Comparison of ENCODE assay signal across 9 cellular contexts in the genomic region with DNA sequence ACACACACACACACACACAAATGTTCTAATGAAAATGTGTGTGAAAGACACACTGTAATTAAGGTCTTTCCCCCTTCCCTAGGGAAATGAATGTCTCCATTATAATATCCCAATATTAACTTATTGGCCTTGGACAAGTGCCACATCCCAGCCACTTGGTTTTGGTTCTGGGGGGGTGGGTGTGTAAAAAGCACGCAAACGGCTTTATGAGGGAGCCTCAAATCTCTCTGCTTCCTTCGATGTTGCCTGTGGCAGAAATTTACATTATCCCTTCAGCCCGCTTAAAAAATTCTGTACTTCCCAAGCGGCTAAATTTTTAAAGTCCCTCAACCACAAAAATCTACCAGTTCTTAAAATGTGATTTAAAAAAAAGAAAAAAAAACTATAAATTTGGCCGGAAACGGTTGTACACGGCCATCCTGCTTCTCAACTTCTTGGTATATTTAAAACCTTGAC. TPM values are rescaled to one million over a fixed set of nuclear protein-coding genes. Genes with fewer than 3 reads are reported as not detected.
A peak's percentile ranks its signal among the peaks of the same experiment; 100 is the strongest.
DNase-seq lines count a peak whose midpoint lies in the region; ATAC-seq and TF ChIP-seq lines count a peak whose summit lies in the region.
"Had no signal": no experiment of that assay in that cellular context is flagged by ENCODE, and none has a peak within 500 bp of the region (broad histone marks: within the 10 kb centered on the region; RNA-seq: fewer than 3 reads in every experiment).

No MANE protein-coding gene starts in this region.

- H3K23ac ChIP-seq in H9 (ENCODE audit: insufficient read length, low read depth, low read length) = no peak overlapping the region

- H3K9me3 ChIP-seq in H9 (ENCODE audit: control insufficient read depth, low read depth, low read length) = no peaks in the 10 kb centered on the region
- H3K9me3 ChIP-seq in fibroblast of lung (ENCODE audit: control insufficient read depth, insufficient read depth, low read depth, low read length) = no peaks in the 10 kb centered on the region
- H3K9me3 ChIP-seq in skeletal muscle tissue (ENCODE audit: control insufficient read depth in 3 of 3, low read length in 3 of 3) = no peaks in the 10 kb centered on the region

- no peak overlapping the region for H2BK20ac ChIP-seq in H9 (ENCODE audit: low read depth, low read length, poor library complexity, severe bottlenecking)

- peak overlapping the region; percentile 63 to 76 for H3K4me3 Mint-ChIP-seq in H9

- H3K4ac ChIP-seq in H9 (ENCODE audit: low read depth, low read length) = no peak overlapping the region

- H3K56ac ChIP-seq in H9 (ENCODE audit: insufficient read length, low read depth, low read length) = no peak overlapping the region

- no peaks in the 10 kb centered on the region for H3K23me2 ChIP-seq in H9 (ENCODE audit: insufficient read length, low read depth, low read length, poor library complexity, severe bottlenecking)

- H3K27me3 Mint-ChIP-seq in H9 (ENCODE audit: low read depth) = no peaks in the 10 kb centered on the region

- no peak overlapping the region for H3T11ph ChIP-seq in H9 (ENCODE audit: low read length)

- H2BK120ac ChIP-seq in H9 (ENCODE audit: low read depth, low read length, poor library complexity, severe bottlenecking) = no peak overlapping the region

- WGBS in H9 (ENCODE audit: extremely low coverage, insufficient read length, low lambda C conversion rate) = no CpG with 5 or more reads among the region's 8 CpGs

- H3K27me3 ChIP-seq in H9 (ENCODE audit: insufficient read depth, low read length) (no peaks in the 10 kb centered on the region), fibroblast of lung (ENCODE audit: control insufficient read depth, insufficient read depth, low read length) (no peaks in the 10 kb centered on the region), skeletal muscle tissue (ENCODE audit: control insufficient read depth in 3 of 3, insufficient read depth in 3 of 3, low read length in 3 of 3) (no peaks in the 10 kb centered on the region)

- H4K20me1 ChIP-seq in H9 (ENCODE audit: control insufficient read depth, insufficient read depth, insufficient read length) (no peaks in the 10 kb centered on the region), fibroblast of lung (ENCODE audit: control insufficient read depth, extremely low read depth, insufficient read depth, low read length) (no peaks in the 10 kb centered on the region)

- H3K79me2 ChIP-seq in H9 (ENCODE audit: insufficient read depth, low read length) (no peaks in the 10 kb centered on the region), fibroblast of lung (ENCODE audit: control insufficient read depth, insufficient read depth, low read length) (no peaks in the 10 kb centered on the region)

- DNase-seq in H9 (no peak), RWPE1 (ENCODE audit: low spot score) (no peak), fibroblast of lung (ENCODE audit: low read depth in 2 of 2) (no peak), CD1c-positive myeloid dendritic cell (ENCODE audit: extremely low spot score) (no peak)
- DNase-seq in stimulated activated CD4-positive, alpha-beta T cell treated with anti-CD3 and anti-CD28 coated beads, Interleukin-12 subunit alpha, Interleukin-12 subunit beta, amount 100 ng/mL, for 4 hours = no peak
- no peak for DNase-seq in activated CD4-positive, alpha-beta T cell treated with anti-CD3 and anti-CD28 coated beads, Interleukin-2, amount 50 U/mL, for 1 hour

- H2BK15ac ChIP-seq in H9 (ENCODE audit: low read depth, low read length) = no peak overlapping the region

- H4K8ac ChIP-seq in H9 (replicated peaks; ENCODE audit: insufficient read length, low read depth, low read length) = no peak overlapping the region

- H3K4me1 ChIP-seq in H9 (ENCODE audit: insufficient read depth, low read length) = peaks cover 5% of the 10 kb centered on the region; the same call in 1 of the 2 replicates
- peaks cover 6% of the 10 kb centered on the region for H3K4me1 ChIP-seq in fibroblast of lung (ENCODE audit: control insufficient read depth, extremely low read depth, insufficient read depth, low read length)
- H3K4me1 ChIP-seq in skeletal muscle tissue (ENCODE audit: control insufficient read depth in 3 of 3, insufficient read depth in 3 of 3, low read length in 3 of 3) = peaks cover 10 to 20% (median 12%) of the 10 kb centered on the region in 3 donors

- peak overlapping the region in 2 of 3 experiments; percentile 72 to 73; a peak in 4 of 7 replicates for H3K27ac Mint-ChIP-seq in H9

- H3K36me3 ChIP-seq in fibroblast of lung (ENCODE audit: control insufficient read depth, insufficient read depth, low read length) = no peaks in the 10 kb centered on the region
- no peaks in the 10 kb centered on the region for H3K36me3 ChIP-seq in skeletal muscle tissue (ENCODE audit: control insufficient read depth in 3 of 3, insufficient read depth in 3 of 3, low read length in 3 of 3)

- H2BK12ac ChIP-seq in H9 (ENCODE audit: insufficient read length, low read depth, low read length) = no peak overlapping the region

- ATAC-seq in GM19455 (IDR thresholded peaks at IDR 0.05; ENCODE audit: unreplicated experiment) = no peak

- peaks cover 0 to 9% (median 4%) of the 10 kb centered on the region in 3 experiments; a peak in 3 of 7 replicates for H3K36me3 Mint-ChIP-seq in H9 (ENCODE audit: insufficient read depth in 1 of 3, low read depth in 3 of 3)

- no peak overlapping the region for H2AFZ ChIP-seq in H9 (ENCODE audit: low read length)
- H2AFZ ChIP-seq in fibroblast of lung (ENCODE audit: low read length) = peak overlapping the region; percentile 69

- no peak overlapping the region for H2BK5ac ChIP-seq in H9 (ENCODE audit: insufficient read length, low read length)

- H3K9ac ChIP-seq in H9 (ENCODE audit: extremely low read depth, insufficient read length, low read length) = no peak overlapping the region
- H3K9ac ChIP-seq in fibroblast of lung (ENCODE audit: insufficient read depth, low read length) = peak overlapping the region; percentile 45
- H3K9ac ChIP-seq in skeletal muscle tissue (ENCODE audit: low read depth in 1 of 3, low read length in 3 of 3) = peak overlapping the region; percentile 36 to 79 (median 65)

- H3K14ac ChIP-seq in H9 (ENCODE audit: insufficient read depth, low read length) = no peak overlapping the region

- H4K91ac ChIP-seq in H9 (ENCODE audit: insufficient read length, low read depth, low read length) = no peak overlapping the region

- H3K4me1 Mint-ChIP-seq in H9 = peaks cover 17 to 37% of the 10 kb centered on the region in 2 experiments

- H4K5ac ChIP-seq in H9 (ENCODE audit: insufficient read length, low read depth, low read length) = no peak overlapping the region

- H3K18ac ChIP-seq in H9 (ENCODE audit: insufficient read length, low read depth, low read length) = no peak overlapping the region

- H3K4me3 ChIP-seq in fibroblast of lung (replicated peaks in 1 of 4; ENCODE audit: control extremely low read depth in 1 of 4, insufficient read depth in 1 of 4, low read depth in 3 of 4, low read length in 4 of 4) (peak overlapping the region; percentile 50 to 73 (median 52)), skeletal muscle tissue (ENCODE audit: low read length in 3 of 3) (peak overlapping the region; percentile 74 to 85 (median 84))

- no peaks in the 10 kb centered on the region for H3K79me1 ChIP-seq in H9 (ENCODE audit: insufficient read depth, low read depth, low read length, poor library complexity, severe bottlenecking)

- no peak for TF ChIP-seq CTCF in H9 (conservative IDR thresholded peaks at IDR 0.05)
- no peak for TF ChIP-seq CTCF in RWPE1 (conservative IDR thresholded peaks at IDR 0.05; ENCODE audit: low read depth)
- no peak for TF ChIP-seq CTCF in fibroblast of lung (conservative IDR thresholded peaks at IDR 0.05 in 1 of 2, IDR thresholded peaks at IDR 0.05 in 1 of 2; ENCODE audit: low read depth in 1 of 2, low read length in 2 of 2)

- no peak overlapping the region for H2AK5ac ChIP-seq in H9 (ENCODE audit: insufficient read length, low read length)

- H3K4me2 ChIP-seq in H9 (ENCODE audit: insufficient read depth, insufficient read length, low read length) (no peak overlapping the region), fibroblast of lung (ENCODE audit: extremely low read depth, insufficient read depth, low read length) (peak overlapping the region; percentile 74)

- H3K9me3 Mint-ChIP-seq in H9 = peaks cover 0 to 6% of the 10 kb centered on the region in 2 experiments; a peak in 3 of 5 replicates

- H3K27ac ChIP-seq in H9 (ENCODE audit: insufficient read length, low read depth, low read length) = no peak overlapping the region
- H3K27ac ChIP-seq in RWPE1 = peak overlapping the region; percentile 85
- H3K27ac ChIP-seq in fibroblast of lung (ENCODE audit: insufficient read depth, low read length) = peak overlapping the region; percentile 34
- H3K27ac ChIP-seq in skeletal muscle tissue (ENCODE audit: low read depth, low read length) = peak overlapping the region; percentile 71

- CTCF ChIA-PET in RWPE1 (lab: Yijun Ruan, JAX) = no interaction called here

- POLR2A ChIA-PET in RWPE1 (lab: Yijun Ruan, JAX; ENCODE audit: low non-redundant PET) = no interaction called here

RNA-seq across cellular contexts. Expression of gene C14orf93, which starts 0.4 kb away (rescaled TPM):
- total RNA-seq in H9 (2021) (6.9 and 8.2 TPM in 2 replicates), fibroblast of lung (10.5 and 13.0 TPM in 2 replicates), skeletal muscle tissue (9.9 TPM)
- 4.8 and 5.4 TPM in 2 replicates for polyA plus RNA-seq in fibroblast of lung
- 3.8 and 4.5 TPM in 2 replicates for polyA plus RNA-seq in fibroblast of lung (2012)
- 3.7 and 19.9 TPM in 2 replicates for polyA minus RNA-seq in fibroblast of lung (ENCODE audit: low replicate concordance)

RNA-seq across cellular contexts. Expression of gene PSMB5, which starts 25.2 kb away (rescaled TPM):
- 252 and 253 TPM in 2 replicates for total RNA-seq in H9 (2021)
- total RNA-seq in fibroblast of lung = 166 and 204 TPM in 2 replicates
- polyA plus RNA-seq in fibroblast of lung = 237 and 276 TPM in 2 replicates
- 213 and 248 TPM in 2 replicates for polyA plus RNA-seq in fibroblast of lung (2012)
- polyA minus RNA-seq in fibroblast of lung (ENCODE audit: low replicate concordance) = 184 and 186 TPM in 2 replicates
- 183 TPM for total RNA-seq in skeletal muscle tissue

RNA-seq across cellular contexts. Expression of gene AJUBA, which starts 27.2 kb away (rescaled TPM):
- 44.3 and 44.9 TPM in 2 replicates for total RNA-seq in H9 (2021)
- total RNA-seq in fibroblast of lung = 57.0 and 84.9 TPM in 2 replicates
- polyA plus RNA-seq in fibroblast of lung = 26.1 and 41.3 TPM in 2 replicates
- 27.2 and 39.8 TPM in 2 replicates for polyA plus RNA-seq in fibroblast of lung (2012)
- 100 and 151 TPM in 2 replicates for polyA minus RNA-seq in fibroblast of lung (ENCODE audit: low replicate concordance)
- 77.8 TPM for total RNA-seq in skeletal muscle tissue

RNA-seq across cellular contexts. Expression of gene PSMB11, which starts 32.5 kb away (rescaled TPM):
- not detected in 2 replicates for total RNA-seq in H9 (2021)
- under 0.01 TPM in 1 of 2 replicates, not detected in the other for total RNA-seq in fibroblast of lung
- polyA plus RNA-seq in fibroblast of lung = not detected in 2 replicates
- polyA plus RNA-seq in fibroblast of lung (2012) = not detected in 2 replicates
- polyA minus RNA-seq in fibroblast of lung (ENCODE audit: low replicate concordance) = not detected in 2 replicates
- not detected for total RNA-seq in skeletal muscle tissue
- total RNA-seq: T-helper 2 cell treated with Interferon-gamma antibody and Interleukin-4, amounts not matched to agents 100 ng/mL and 5 ng/mL, for 36 hours had no signal

RNA-seq across cellular contexts. Expression of gene CDH24, which starts 47.8 kb away (rescaled TPM):
- total RNA-seq in H9 (2021) = 16.7 and 16.9 TPM in 2 replicates
- total RNA-seq in fibroblast of lung = 5.6 and 6.2 TPM in 2 replicates
- polyA plus RNA-seq in fibroblast of lung = 5.0 and 6.5 TPM in 2 replicates
- polyA plus RNA-seq in fibroblast of lung (2012) = 5.1 and 6.8 TPM in 2 replicates
- polyA minus RNA-seq in fibroblast of lung (ENCODE audit: low replicate concordance) = 12.8 and 23.3 TPM in 2 replicates
- 1.6 TPM for total RNA-seq in skeletal muscle tissue
